Comparison of ENCODE assay signal across 1 cellular context in genomic region chr4:76305971-76306881, GRCh38.
A peak's percentile ranks its signal among the peaks of the same experiment; 100 is the strongest.
TF ChIP-seq lines count a peak whose summit lies in the region.

STBD1 (plus strand) TSS chr4:76306733; CDS start chr4:76306770, 37 bp downstream.

TF ChIP-seq in HepG2, 621 proteins besides CTCF, POLR2A, EP300 and RAD21 (continued from another document and continues in another):
- no peak for TF ChIP-seq HNF1A (IDR thresholded peaks at IDR 0.05; ENCODE audit: low read depth)
- peak; percentile 60; the same call in 1 of the 2 replicates for TF ChIP-seq HNF1A (CRISPR knock-in tag; IDR thresholded peaks at IDR 0.05; ENCODE audit: borderline replicate concordance)
- peak; percentile 19; the same call in 1 of the 2 replicates for TF ChIP-seq ZSCAN5A (CRISPR knock-in tag; IDR thresholded peaks at IDR 0.05; ENCODE audit: borderline replicate concordance)
- peak; percentile 25; the same call in 1 of the 2 replicates for TF ChIP-seq ZNF788 (CRISPR knock-in tag; IDR thresholded peaks at IDR 0.05; ENCODE audit: borderline replicate concordance)
- TF ChIP-seq RBFOX2 (IDR thresholded peaks at IDR 0.05; ENCODE audit: low read depth, low read length), result peak; percentile 87
- TF ChIP-seq ZNF629 (CRISPR knock-in tag; conservative IDR thresholded peaks at IDR 0.05), result 0 out of 2 replicates have a peak, but pooled peaks have one; percentile 22
- peak; percentile 67 for TF ChIP-seq THAP11 (CRISPR knock-in tag; IDR thresholded peaks at IDR 0.05)
- no peak; the same call in 1 of the 2 replicates for TF ChIP-seq ZNF143 (CRISPR knock-in tag; IDR thresholded peaks at IDR 0.05)
- no peak; the same call in 1 of the 2 replicates for TF ChIP-seq MIXL1 (CRISPR knock-in tag; IDR thresholded peaks at IDR 0.05)
- peak; percentile 56 for TF ChIP-seq HOXA5 (CRISPR knock-in tag; IDR thresholded peaks at IDR 0.05)
- TF ChIP-seq KLF13 (CRISPR knock-in tag; IDR thresholded peaks at IDR 0.05), result 0 out of 2 replicates have a peak, but pooled peaks have one; percentile 27
- peak; percentile 72 for TF ChIP-seq ZNF280B (CRISPR knock-in tag; IDR thresholded peaks at IDR 0.05; ENCODE audit: borderline replicate concordance)
- TF ChIP-seq HCFC1 (IDR thresholded peaks at IDR 0.05; ENCODE audit: low read depth, low read length), result no peak; the same call in 1 of the 2 replicates
- TF ChIP-seq EED (CRISPR knock-in tag; IDR thresholded peaks at IDR 0.05), result peak; percentile 84; the same call in 1 of the 2 replicates
- TF ChIP-seq MAZ (IDR thresholded peaks at IDR 0.05; ENCODE audit: borderline replicate concordance, low read depth, low read length), result no peak; the same call in 1 of the 2 replicates
- peak; percentile 71; the same call in 1 of the 2 replicates for TF ChIP-seq MAZ (CRISPR knock-in tag; IDR thresholded peaks at IDR 0.05; ENCODE audit: low read depth)
- no peak for TF ChIP-seq ZNF776 (CRISPR knock-in tag; IDR thresholded peaks at IDR 0.05)
- TF ChIP-seq ZNF564 (CRISPR knock-in tag; IDR thresholded peaks at IDR 0.05), result peak; percentile 77; the same call in 1 of the 2 replicates
- TF ChIP-seq ZBTB43 (CRISPR knock-in tag; conservative IDR thresholded peaks at IDR 0.05), result peak; percentile 70; the same call in 1 of the 2 replicates
- TF ChIP-seq E2F5 (CRISPR knock-in tag; conservative IDR thresholded peaks at IDR 0.05), result no peak
- no peak for TF ChIP-seq HNF4G (IDR thresholded peaks at IDR 0.05; ENCODE audit: borderline replicate concordance, low read depth, low read length)
- TF ChIP-seq HNF4G (CRISPR knock-in tag; IDR thresholded peaks at IDR 0.05; ENCODE audit: borderline replicate concordance, low read depth), result no peak
- TF ChIP-seq STAG1 (CRISPR knock-in tag; IDR thresholded peaks at IDR 0.05), result no peak; the same call in 1 of the 2 replicates
- peak; percentile 16; the same call in 1 of the 2 replicates for TF ChIP-seq HBP1 (CRISPR knock-in tag; IDR thresholded peaks at IDR 0.05; ENCODE audit: low read depth)
- TF ChIP-seq RFX5 (IDR thresholded peaks at IDR 0.05; ENCODE audit: low read depth, low read length), result no peak
- peak; percentile 74; the same call in 1 of the 2 replicates for TF ChIP-seq ZFP41 (CRISPR knock-in tag; IDR thresholded peaks at IDR 0.05; ENCODE audit: borderline replicate concordance)
- peak; percentile 72; the same call in 1 of the 2 replicates for TF ChIP-seq ISL2 (CRISPR knock-in tag; IDR thresholded peaks at IDR 0.05)
- peak in 1 of 2 experiments; percentile 50; a peak in 1 of 4 replicates for TF ChIP-seq ATF4 (CRISPR knock-in tag; IDR thresholded peaks at IDR 0.05)
- TF ChIP-seq ATRX (CRISPR knock-in tag; IDR thresholded peaks at IDR 0.05; ENCODE audit: borderline replicate concordance), result no peak
- TF ChIP-seq NAIF1 (CRISPR knock-in tag; IDR thresholded peaks at IDR 0.05; ENCODE audit: borderline replicate concordance), result peak; percentile 98
- TF ChIP-seq ATF5 (CRISPR knock-in tag; IDR thresholded peaks at IDR 0.05; ENCODE audit: low read depth), result 0 out of 2 replicates have a peak, but pooled peaks have one; percentile 49
- peak; percentile 32; the same call in 1 of the 2 replicates for TF ChIP-seq ZNF772 (CRISPR knock-in tag; IDR thresholded peaks at IDR 0.05)
- peak; percentile 25; the same call in 1 of the 2 replicates for TF ChIP-seq IRX3 (CRISPR knock-in tag; IDR thresholded peaks at IDR 0.05; ENCODE audit: borderline replicate concordance, low read depth)
- peak; percentile 67 for TF ChIP-seq ELF3 (CRISPR knock-in tag; IDR thresholded peaks at IDR 0.05)
- TF ChIP-seq MED1 (CRISPR knock-in tag; IDR thresholded peaks at IDR 0.05), result peak; percentile 65; the same call in 1 of the 2 replicates
- TF ChIP-seq ZNF891 (CRISPR knock-in tag; IDR thresholded peaks at IDR 0.05), result peak; percentile 78
- no peak for TF ChIP-seq FOXO1 (CRISPR knock-in tag; IDR thresholded peaks at IDR 0.05)
- TF ChIP-seq TBL1XR1 (IDR thresholded peaks at IDR 0.05; ENCODE audit: borderline replicate concordance, low read length, partially characterized antibody), result no peak
- peak; percentile 71; the same call in 1 of the 2 replicates for TF ChIP-seq NRL (CRISPR knock-in tag; IDR thresholded peaks at IDR 0.05; ENCODE audit: borderline replicate concordance)
- peak; percentile 68 for TF ChIP-seq ZNF224 (CRISPR knock-in tag; IDR thresholded peaks at IDR 0.05)
- TF ChIP-seq ZNF512B (CRISPR knock-in tag; IDR thresholded peaks at IDR 0.05; ENCODE audit: borderline replicate concordance), result peak; percentile 61; the same call in 1 of the 2 replicates
- TF ChIP-seq GMEB1 (CRISPR knock-in tag; IDR thresholded peaks at IDR 0.05; ENCODE audit: borderline replicate concordance), result peak; percentile 30; the same call in 1 of the 2 replicates
- peak; percentile 61; the same call in 1 of the 2 replicates for TF ChIP-seq NFE2L1 (CRISPR knock-in tag; IDR thresholded peaks at IDR 0.05; ENCODE audit: borderline replicate concordance)
